Comparison of ENCODE assay signal across 8 cellular contexts in the genomic region with DNA sequence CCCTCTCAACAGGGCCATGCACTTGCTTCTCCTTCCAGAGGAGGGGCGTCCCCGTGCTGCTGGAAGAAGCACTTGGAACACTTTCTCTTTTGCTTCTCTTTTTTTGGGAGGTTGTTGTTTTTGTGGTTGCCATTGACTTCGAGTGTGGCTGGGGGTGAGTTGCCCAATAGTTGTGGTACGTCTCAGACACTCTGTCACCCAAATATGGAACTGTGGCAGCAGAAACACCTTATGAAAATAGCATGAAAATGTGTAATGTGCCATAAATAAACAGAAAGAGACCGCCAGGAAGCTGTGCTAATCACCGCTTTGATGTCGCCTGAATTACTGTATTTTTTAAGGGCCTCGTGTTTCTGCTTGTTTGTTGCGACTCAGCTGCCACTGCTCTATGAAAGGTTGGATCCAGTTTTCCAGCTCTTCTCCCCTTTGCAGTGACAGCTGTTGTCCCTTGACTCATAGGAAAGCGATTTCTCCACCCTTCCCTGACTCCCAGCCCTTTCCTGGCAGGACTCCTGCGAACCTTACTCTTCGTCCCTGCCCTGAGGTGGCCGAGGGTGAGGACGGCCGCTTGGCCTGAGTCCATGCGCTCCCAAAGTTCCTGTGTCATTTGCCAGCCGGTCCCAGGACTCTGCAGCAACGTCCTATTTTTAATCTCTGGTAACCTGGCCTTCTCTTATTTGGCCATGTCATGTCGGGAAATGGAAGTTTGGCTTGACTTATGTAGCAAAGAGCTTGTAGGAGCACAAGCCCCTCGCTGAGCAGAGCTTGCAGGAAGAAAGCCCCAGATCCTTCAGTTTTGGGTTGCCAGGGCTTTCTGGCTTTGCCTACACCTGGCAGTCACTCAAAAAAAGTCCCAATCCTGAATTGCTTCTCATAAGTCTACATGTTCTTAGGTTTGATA.
DNase-seq lines count a peak whose midpoint lies in the region; ATAC-seq, FAIRE-seq and TF ChIP-seq lines count a peak whose summit lies in the region.

No MANE protein-coding gene starts in this region.

- ATAC-seq in Right ventricle myocardium superior (ENCODE audit: poor library complexity) (peak; percentile 79), GM21737 (IDR thresholded peaks at IDR 0.05; ENCODE audit: unreplicated experiment) (no peak)

- no peak for FAIRE-seq in H54 (lab: Jason Lieb, UNC)

- intact Hi-C loops in Right ventricle myocardium superior (cut with DNase I), result loop anchor here (5.0 kb wide), 2 partner anchors 687 to 927 kb away; no protein-coding TSS in a partner anchor

- no peaks in the 10 kb centered on the region for H3K36me3 ChIP-seq in SJCRH30

- H3K9me3 ChIP-seq in SJCRH30 (replicated peaks), result no peaks in the 10 kb centered on the region

- no peaks in the 10 kb centered on the region for H3K27me3 ChIP-seq in SJCRH30

- DNase-seq in H54 (ENCODE audit: insufficient read length, low spot score), result peak; percentile 7
- DNase-seq in SJCRH30, result peak; percentile 94 to 97
- peak; percentile 92 for DNase-seq in Right ventricle myocardium superior
- DNase-seq in skeletal muscle cell (ENCODE audit: low read depth), result peak; percentile 59
- DNase-seq in occipital lobe (lab: John Stamatoyannopoulos, UW), result no peak
- DNase-seq in NCI-H524 treated with DMSO at 0.1 percent for 48 hours (lab: John Stamatoyannopoulos, UW), result no peak
- no peak for DNase-seq in superior temporal gyrus (ENCODE audit: extremely low spot score)

- peaks cover 31% of the 10 kb centered on the region for H3K4me1 ChIP-seq in SJCRH30

- H3K27ac ChIP-seq in SJCRH30, result peak overlapping the region; percentile 81

- no peak for TF ChIP-seq POLR2A in H54 (IDR thresholded peaks at IDR 0.05; ENCODE audit: low read depth, low read length)

- peak overlapping the region; percentile 42 for H3K4me3 ChIP-seq in SJCRH30
- H3K4me3 ChIP-seq in skeletal muscle cell (ENCODE audit: low read depth, low read length), result no peak overlapping the region

Comparison
In these comparisons a context has a peak if more than half of its experiments do, and no peak if none do; other contexts are left out.
1. DNase-seq: peak in H54 (single experiment), SJCRH30 (2 of 2), Right ventricle myocardium superior (single experiment) and skeletal muscle cell (single experiment); none in occipital lobe (single experiment), NCI-H524 treated with DMSO at 0.1 percent for 48 hours (single experiment) and superior temporal gyrus (single experiment).